ENCODE assay signal across 11 cellular contexts in genomic region chr4:123096038-123096437, GRCh38.
DNase-seq lines count a peak whose midpoint lies in the region; ATAC-seq, FAIRE-seq and TF ChIP-seq lines count a peak whose summit lies in the region.
"Had no signal": no experiment of that assay in that cellular context is flagged by ENCODE, and none has a peak within 500 bp of the region (broad histone marks: within the 10 kb centered on the region; RNA-seq: fewer than 3 reads in every experiment).

No MANE protein-coding gene starts in this region.

- H3K27ac Mint-ChIP-seq in T-helper 2 cell treated with Interferon-gamma antibody and Interleukin-4, amounts not matched to agents 5 μg/mL and 100 μg/mL, for 36 hours = no peak overlapping the region

- DNase-seq in HepG2 (ENCODE audit: low spot score) (peak; percentile 15), right lobe of liver (no peak), fibroblast of peridontal ligament (ENCODE audit: extremely low read depth) (peak; percentile 19), superior temporal gyrus (ENCODE audit: extremely low spot score) (no peak)
- no peak for DNase-seq in stimulated activated CD4-positive, alpha-beta T cell treated with anti-CD3 and anti-CD28 coated beads, Interleukin-4, amount 100 ng/mL, for 1 hour
- DNase-seq in T-helper 2 cell treated with Interferon-gamma antibody and Interleukin-4, amounts not matched to agents 5 μg/mL and 100 μg/mL, for 36 hours (ENCODE audit: low spot score) = no peak
- DNase-seq: activated CD4-positive, alpha-beta T cell treated with anti-CD3 and anti-CD28 coated beads for 1 hour; naive thymus-derived CD8-positive, alpha-beta T cell had no signal

- H4K20me1 ChIP-seq in HepG2 (ENCODE audit: insufficient read depth, low read length) (no peaks in the 10 kb centered on the region), OCI-LY1 (ENCODE audit: insufficient read depth, low read length) (no peaks in the 10 kb centered on the region)
- H4K20me1 ChIP-seq: BLaER1 treated with 17β-estradiol and CSF1 and Interleukin-3, amounts not matched to agents 10 nM and 100 nM had no signal

- intact Hi-C loops in HepG2 (cut with micrococcal nuclease; ENCODE audit: unreplicated experiment) = loop anchor here (5.0 kb wide), 1 partner anchor 174 kb away; the partner anchor contains the start of gene NUDT6
- intact Hi-C loops in right lobe of liver (cut with DNase I) = no loop called here

- 91% methylated on average over 4 of the region's 4 CpGs for WGBS in HepG2 (ENCODE audit: low lambda C conversion rate)
- 85% methylated on average over 4 of the region's 4 CpGs for WGBS in right lobe of liver (ENCODE audit: insufficient coverage, low coverage, low lambda C conversion rate, missing lambda C conversion rate)

- TF ChIP-seq EP300 in HepG2 (IDR thresholded peaks at IDR 0.05; ENCODE audit: low read depth in 2 of 2, low read length in 2 of 2) (no peak), HepG2 (CRISPR knock-in tag; IDR thresholded peaks at IDR 0.05; ENCODE audit: borderline replicate concordance) (no peak)

- H3K27me3 ChIP-seq in HepG2 (ENCODE audit: control insufficient read depth in 1 of 2, insufficient read depth in 2 of 2, low read length in 2 of 2) (no peaks in the 10 kb centered on the region), right lobe of liver (no peaks in the 10 kb centered on the region), OCI-LY1 (ENCODE audit: insufficient read depth, low read length) (no peaks in the 10 kb centered on the region)
- H3K27me3 ChIP-seq: BLaER1 treated with 17β-estradiol and CSF1 and Interleukin-3, amounts not matched to agents 10 nM and 100 nM had no signal

- no peaks in the 10 kb centered on the region for H3K27me3 Mint-ChIP-seq in T-helper 2 cell treated with Interferon-gamma antibody and Interleukin-4, amounts not matched to agents 5 μg/mL and 100 μg/mL, for 36 hours (ENCODE audit: low read depth)
- H3K27me3 Mint-ChIP-seq: naive thymus-derived CD8-positive, alpha-beta T cell had no signal

- H3K4me3 Mint-ChIP-seq in T-helper 2 cell treated with Interferon-gamma antibody and Interleukin-4, amounts not matched to agents 5 μg/mL and 100 μg/mL, for 36 hours = no peak overlapping the region
- H3K4me3 Mint-ChIP-seq: naive thymus-derived CD8-positive, alpha-beta T cell had no signal

- no peak overlapping the region for H2AFZ ChIP-seq in HepG2 (ENCODE audit: low read length)
- H2AFZ ChIP-seq in OCI-LY1 (ENCODE audit: low read length) = no peak overlapping the region

- ATAC-seq in HepG2 = no peak
- ATAC-seq in right lobe of liver = no peak
- no peak for ATAC-seq in GM21423 (IDR thresholded peaks at IDR 0.05; ENCODE audit: unreplicated experiment)
- ATAC-seq: naive thymus-derived CD8-positive, alpha-beta T cell had no signal

- H3K79me2 ChIP-seq in HepG2 (ENCODE audit: insufficient read depth, low read length) (no peaks in the 10 kb centered on the region), OCI-LY1 (ENCODE audit: insufficient read depth, low read length) (no peaks in the 10 kb centered on the region)

- POLR2A ChIA-PET in HepG2 (lab: Yijun Ruan, JAX) = no interaction called here

- no peaks in the 10 kb centered on the region for H3K4me1 Mint-ChIP-seq in T-helper 2 cell treated with Interferon-gamma antibody and Interleukin-4, amounts not matched to agents 5 μg/mL and 100 μg/mL, for 36 hours (ENCODE audit: low read depth)
- H3K4me1 Mint-ChIP-seq: naive thymus-derived CD8-positive, alpha-beta T cell had no signal

- peaks cover 4% of the 10 kb centered on the region for H3K9me3 Mint-ChIP-seq in T-helper 2 cell treated with Interferon-gamma antibody and Interleukin-4, amounts not matched to agents 5 μg/mL and 100 μg/mL, for 36 hours

- no peak for TF ChIP-seq POLR2A in HepG2 (IDR thresholded peaks at IDR 0.05; ENCODE audit: insufficient read depth in 1 of 2, low read depth in 2 of 2, low read length in 2 of 2)
- TF ChIP-seq POLR2A in right lobe of liver (IDR thresholded peaks at IDR 0.05) = no peak

- no peaks in the 10 kb centered on the region for H3K9me2 ChIP-seq in OCI-LY1 (ENCODE audit: low read depth, low read length)

- H3K4me1 ChIP-seq in HepG2 (ENCODE audit: insufficient read depth, low read length) = no peaks in the 10 kb centered on the region
- H3K4me1 ChIP-seq in right lobe of liver = no peaks in the 10 kb centered on the region
- no peaks in the 10 kb centered on the region for H3K4me1 ChIP-seq in OCI-LY1 (ENCODE audit: insufficient read depth, low read length, severe bottlenecking)
- H3K4me1 ChIP-seq: BLaER1 treated with 17β-estradiol and CSF1 and Interleukin-3, amounts not matched to agents 10 nM and 100 nM had no signal

- H3K36me3 ChIP-seq in HepG2 (replicated peaks in 1 of 2; ENCODE audit: control insufficient read depth in 1 of 2, insufficient read depth in 2 of 2, low read length in 2 of 2) (peaks cover 0 to under 1% of the 10 kb centered on the region in 2 experiments; a peak in 2 of 5 replicates), right lobe of liver (no peaks in the 10 kb centered on the region), OCI-LY1 (ENCODE audit: insufficient read depth, low read length) (peaks cover 2% of the 10 kb centered on the region; the same call in 1 of the 2 replicates)

- H3F3A ChIP-seq in OCI-LY1 (ENCODE audit: insufficient read depth, low read length) = no peaks in the 10 kb centered on the region

- no peak overlapping the region for H3K4me2 ChIP-seq in HepG2 (ENCODE audit: low read depth, low read length)
- no peak overlapping the region; the same call in 1 of the 2 replicates for H3K4me2 ChIP-seq in OCI-LY1 (ENCODE audit: low read length)
- H3K4me2 ChIP-seq: BLaER1 treated with 17β-estradiol and CSF1 and Interleukin-3, amounts not matched to agents 10 nM and 100 nM had no signal

- BruUV-seq in HepG2 (replicated peaks; lab: Mats Ljungman, UMichigan) = no TSS peak

- no peak overlapping the region for H3K4me3 ChIP-seq in HepG2 (replicated peaks in 1 of 3; ENCODE audit: insufficient read depth in 1 of 3, low read depth in 2 of 3, low read length in 3 of 3)
- H3K4me3 ChIP-seq in right lobe of liver = no peak overlapping the region
- H3K4me3 ChIP-seq in OCI-LY1 (ENCODE audit: low read depth, low read length, poor library complexity, severe bottlenecking) = no peak overlapping the region
- H3K4me3 ChIP-seq: BLaER1 treated with 17β-estradiol and CSF1 and Interleukin-3, amounts not matched to agents 10 nM and 100 nM had no signal

- FAIRE-seq in HepG2 (lab: Jason Lieb, UNC) = no peak

- CTCF ChIA-PET in HepG2 (lab: Yijun Ruan, JAX; ENCODE audit: low intra/inter-chr PET ratio, low total read pairs) = no interaction called here

- TF ChIP-seq CTCF in HepG2 (CRISPR knock-in tag; IDR thresholded peaks at IDR 0.05) (peak; percentile 45), right lobe of liver (IDR thresholded peaks at IDR 0.05) (peak in 1 of 4 donors; percentile 20), OCI-LY1 (IDR thresholded peaks at IDR 0.05; ENCODE audit: low read length) (peak; percentile 92)

- in situ Hi-C loops in HepG2 (cut with HindIII; ENCODE audit: extremely low pct_ligation_motif_present, low pct_unique_long_range_greater_than_20kb) = loop anchor here (10.0 kb wide), 1 partner anchor 1169 kb away; no protein-coding TSS in a partner anchor

- H3K9me3 ChIP-seq in HepG2 (ENCODE audit: low read length) = no peaks in the 10 kb centered on the region
- no peaks in the 10 kb centered on the region for H3K9me3 ChIP-seq in right lobe of liver
- H3K9me3 ChIP-seq in OCI-LY1 (ENCODE audit: low read length) = no peaks in the 10 kb centered on the region

- no peak overlapping the region for H3K27ac ChIP-seq in HepG2 (ENCODE audit: extremely low read length, insufficient read depth, low read length)
- H3K27ac ChIP-seq in right lobe of liver = no peak overlapping the region
- no peak overlapping the region for H3K27ac ChIP-seq in OCI-LY1 (ENCODE audit: low read depth, low read length, poor library complexity, severe bottlenecking)
- H3K27ac ChIP-seq: BLaER1 treated with 17β-estradiol and CSF1 and Interleukin-3, amounts not matched to agents 10 nM and 100 nM had no signal

- peaks cover 5% of the 10 kb centered on the region for H3K36me3 Mint-ChIP-seq in T-helper 2 cell treated with Interferon-gamma antibody and Interleukin-4, amounts not matched to agents 5 μg/mL and 100 μg/mL, for 36 hours (ENCODE audit: low read depth)

- no peak for TF ChIP-seq RAD21 in HepG2 (CRISPR knock-in tag; IDR thresholded peaks at IDR 0.05)

- H3K9ac ChIP-seq in HepG2 (ENCODE audit: insufficient read depth, low read depth, low read length) (no peak overlapping the region), OCI-LY1 (ENCODE audit: low read length) (no peak overlapping the region)
- H3K9ac ChIP-seq: BLaER1 treated with 17β-estradiol and CSF1 and Interleukin-3, amounts not matched to agents 10 nM and 100 nM had no signal

TF ChIP-seq in HepG2, 621 proteins besides CTCF, POLR2A, EP300 and RAD21:
- TF ChIP-seq REST (IDR thresholded peaks at IDR 0.05; ENCODE audit: borderline replicate concordance in 1 of 2, low read depth in 1 of 2, low read length in 2 of 2) (no peak), STAG1 (CRISPR knock-in tag; IDR thresholded peaks at IDR 0.05) (peak; percentile 38), ZNF234 (CRISPR knock-in tag; conservative IDR thresholded peaks at IDR 0.05) (no peak)

Comparison
In these comparisons a context has a peak if more than half of its experiments do, and no peak if none do; other contexts are left out.
1. DNase-seq: peak in HepG2 (single experiment) and fibroblast of peridontal ligament (single experiment); none in right lobe of liver (0 of 3), stimulated activated CD4-positive, alpha-beta T cell treated with anti-CD3 and anti-CD28 coated beads, Interleukin-4, amount 100 ng/mL, for 1 hour (single experiment), superior temporal gyrus (single experiment) and T-helper 2 cell treated with Interferon-gamma antibody and Interleukin-4, amounts not matched to agents 5 μg/mL and 100 μg/mL, for 36 hours (single experiment).